In the genomic region with DNA sequence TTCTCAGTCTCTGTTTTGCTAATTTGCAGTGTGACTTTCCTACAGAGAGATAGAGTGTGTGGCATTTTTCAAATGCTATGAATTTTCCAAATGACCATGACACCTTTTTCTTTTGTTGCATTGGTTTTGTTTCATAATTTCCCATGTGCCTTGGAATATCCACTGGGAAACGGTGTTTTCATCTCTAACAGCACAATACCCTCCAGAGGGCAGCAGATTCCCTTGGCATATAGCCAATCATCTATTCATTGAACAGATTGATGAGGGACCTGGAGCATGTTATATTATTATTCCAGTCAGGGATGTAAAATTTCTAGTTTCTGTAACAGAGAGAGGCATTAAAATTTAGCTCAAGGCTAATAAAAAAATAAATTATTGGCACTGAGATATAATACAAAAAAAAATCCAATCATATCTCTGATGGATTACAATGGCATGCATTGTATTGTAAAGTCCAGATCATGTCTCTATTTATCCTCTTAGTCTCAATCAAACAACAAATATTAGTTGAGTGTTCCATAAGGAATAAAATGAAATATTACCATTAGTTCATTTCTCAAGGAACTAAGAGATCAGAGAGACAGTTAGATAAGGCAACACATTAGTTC, we compare ENCODE assay signal across 1 cellular context.
TF ChIP-seq lines count a peak whose summit lies in the region.

No MANE protein-coding gene starts in this region.

TF ChIP-seq in H1, 55 proteins besides CTCF, POLR2A, EP300 and RAD21:
- TF ChIP-seq RFX5 (IDR thresholded peaks at IDR 0.05; ENCODE audit: borderline replicate concordance, low read depth, low read length) (no peak), SAP30 (IDR thresholded peaks at IDR 0.05; ENCODE audit: insufficient read depth, insufficient replicate concordance, low read length) (no peak), FOSL1 (IDR thresholded peaks at IDR 0.05; ENCODE audit: insufficient read depth, low read depth, low read length) (no peak), TAF7 (optimal IDR thresholded peaks at IDR 0.05; ENCODE audit: borderline replicate concordance, low read depth, low read length) (no peak)
- TF ChIP-seq, protein P1, sequence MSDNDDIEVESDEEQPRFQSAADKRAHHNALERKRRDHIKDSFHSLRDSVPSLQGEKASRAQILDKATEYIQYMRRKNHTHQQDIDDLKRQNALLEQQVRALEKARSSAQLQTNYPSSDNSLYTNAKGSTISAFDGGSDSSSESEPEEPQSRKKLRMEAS (IDR thresholded peaks at IDR 0.05): no peak
- TF ChIP-seq, protein P2, sequence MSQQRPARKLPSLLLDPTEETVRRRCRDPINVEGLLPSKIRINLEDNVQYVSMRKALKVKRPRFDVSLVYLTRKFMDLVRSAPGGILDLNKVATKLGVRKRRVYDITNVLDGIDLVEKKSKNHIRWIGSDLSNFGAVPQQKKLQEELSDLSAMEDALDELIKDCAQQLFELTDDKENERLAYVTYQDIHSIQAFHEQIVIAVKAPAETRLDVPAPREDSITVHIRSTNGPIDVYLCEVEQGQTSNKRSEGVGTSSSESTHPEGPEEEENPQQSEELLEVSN (IDR thresholded peaks at IDR 0.05): no peak
